1 cellular context compared by ENCODE assay signal in genomic region chr3:157637866-157638265, GRCh38.
TF ChIP-seq lines count a peak whose summit lies in the region.

No MANE protein-coding gene starts in this region.

TF ChIP-seq in HepG2, 621 proteins besides CTCF, POLR2A, EP300 and RAD21 (continued from another document):
- no peak for TF ChIP-seq ZNF646 (CRISPR knock-in tag; IDR thresholded peaks at IDR 0.05)
- no peak for TF ChIP-seq HINFP (CRISPR knock-in tag; IDR thresholded peaks at IDR 0.05; ENCODE audit: low read depth)
- TF ChIP-seq, protein P1, sequence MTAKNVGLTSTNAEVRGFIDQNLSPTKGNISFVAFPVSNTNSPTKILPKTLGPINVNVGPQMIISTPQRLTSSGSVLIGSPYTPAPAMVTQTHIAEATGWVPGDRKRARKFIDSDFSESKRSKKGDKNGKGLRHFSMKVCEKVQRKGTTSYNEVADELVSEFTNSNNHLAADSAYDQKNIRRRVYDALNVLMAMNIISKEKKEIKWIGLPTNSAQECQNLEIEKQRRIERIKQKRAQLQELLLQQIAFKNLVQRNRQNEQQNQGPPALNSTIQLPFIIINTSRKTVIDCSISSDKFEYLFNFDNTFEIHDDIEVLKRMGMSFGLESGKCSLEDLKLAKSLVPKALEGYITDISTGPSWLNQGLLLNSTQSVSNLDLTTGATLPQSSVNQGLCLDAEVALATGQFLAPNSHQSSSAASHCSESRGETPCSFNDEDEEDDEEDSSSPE (CRISPR knock-in tag; IDR thresholded peaks at IDR 0.05): no peak
- TF ChIP-seq, protein P2, sequence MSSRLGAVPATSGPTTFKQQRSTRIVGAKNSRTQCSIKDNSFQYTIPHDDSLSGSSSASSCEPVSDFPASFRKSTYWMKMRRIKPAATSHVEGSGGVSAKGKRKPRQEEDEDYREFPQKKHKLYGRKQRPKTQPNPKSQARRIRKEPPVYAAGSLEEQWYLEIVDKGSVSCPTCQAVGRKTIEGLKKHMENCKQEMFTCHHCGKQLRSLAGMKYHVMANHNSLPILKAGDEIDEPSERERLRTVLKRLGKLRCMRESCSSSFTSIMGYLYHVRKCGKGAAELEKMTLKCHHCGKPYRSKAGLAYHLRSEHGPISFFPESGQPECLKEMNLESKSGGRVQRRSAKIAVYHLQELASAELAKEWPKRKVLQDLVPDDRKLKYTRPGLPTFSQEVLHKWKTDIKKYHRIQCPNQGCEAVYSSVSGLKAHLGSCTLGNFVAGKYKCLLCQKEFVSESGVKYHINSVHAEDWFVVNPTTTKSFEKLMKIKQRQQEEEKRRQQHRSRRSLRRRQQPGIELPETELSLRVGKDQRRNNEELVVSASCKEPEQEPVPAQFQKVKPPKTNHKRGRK (CRISPR knock-in tag; IDR thresholded peaks at IDR 0.05): no peak
- TF ChIP-seq ZNF605 (CRISPR knock-in tag; IDR thresholded peaks at IDR 0.05): no peak
- TF ChIP-seq ETV5 (CRISPR knock-in tag; IDR thresholded peaks at IDR 0.05; ENCODE audit: borderline replicate concordance): no peak
